ENCODE assay signal across 1 cellular context in genomic region chr12:108129017-108129812, GRCh38.
TF ChIP-seq lines count a peak whose summit lies in the region.

TSS of gene WSCD2 (plus strand) at chr12:108129288. CDS start at chr12:108195833, 66,545 bp downstream.

TF ChIP-seq in K562, 482 proteins besides CTCF, POLR2A, EP300 and RAD21 (continued from another document):
- TF ChIP-seq UBTF (IDR thresholded peaks at IDR 0.05; ENCODE audit: borderline replicate concordance in 1 of 2, low read depth in 2 of 2, low read length in 2 of 2) (peak; percentile 90 to 97), PTBP1 (IDR thresholded peaks at IDR 0.05; ENCODE audit: low read depth, low read length) (peak; percentile 88; the same call in 1 of the 2 replicates), HES1 (IDR thresholded peaks at IDR 0.05; ENCODE audit: low read depth) (no peak), ZFP30 (CRISPR knock-in tag; IDR thresholded peaks at IDR 0.05; ENCODE audit: borderline replicate concordance) (no peak), ETV1 (tag; conservative IDR thresholded peaks at IDR 0.05; ENCODE audit: low read depth) (peak; percentile 73), L3MBTL2 (IDR thresholded peaks at IDR 0.05) (peak; percentile 75)
